In genomic region chr15:42444415-42445063, GRCh38 we compare ENCODE assay signal across 1 cellular context.
TF ChIP-seq lines count a peak whose summit lies in the region.

No MANE protein-coding gene starts in this region.

TF ChIP-seq in GM23338, 12 proteins besides CTCF, POLR2A, EP300 and RAD21:
- TF ChIP-seq ZNF114 (CRISPR knock-in tag; IDR thresholded peaks at IDR 0.05) = no peak
- no peak for TF ChIP-seq EZH2phosphoT487 (IDR thresholded peaks at IDR 0.05; ENCODE audit: unreplicated experiment)
- no peak for TF ChIP-seq EZH2 (IDR thresholded peaks at IDR 0.05; ENCODE audit: low read depth, unreplicated experiment)
- TF ChIP-seq STAT1 (IDR thresholded peaks at IDR 0.05; ENCODE audit: unreplicated experiment) = no peak
- TF ChIP-seq NANOG (IDR thresholded peaks at IDR 0.05; ENCODE audit: borderline replicate concordance) = no peak
- TF ChIP-seq POLR2AphosphoS5 (IDR thresholded peaks at IDR 0.05; ENCODE audit: low read depth) = no peak
- no peak for TF ChIP-seq ZNF462 (CRISPR knock-in tag; IDR thresholded peaks at IDR 0.05)
- no peak for TF ChIP-seq ETS1 (IDR thresholded peaks at IDR 0.05)
- TF ChIP-seq ZNF331 (CRISPR knock-in tag; IDR thresholded peaks at IDR 0.05; ENCODE audit: low read depth) = no peak
- no peak for TF ChIP-seq JUNB (IDR thresholded peaks at IDR 0.05; ENCODE audit: unreplicated experiment)
- TF ChIP-seq CREB1 (CRISPR knock-in tag; IDR thresholded peaks at IDR 0.05; ENCODE audit: low read depth) = no peak
- TF ChIP-seq REST (IDR thresholded peaks at IDR 0.05; ENCODE audit: unreplicated experiment) = no peak
TF ChIP-seq in GM23338: peak in this region for 0.
